ENCODE assay signal across 1 cellular context in genomic region chr15:92714457-92715401, GRCh38.
A peak's percentile ranks its signal among the peaks of the same experiment; 100 is the strongest.
TF ChIP-seq lines count a peak whose summit lies in the region.

No MANE protein-coding gene starts in this region.

TF ChIP-seq in K562, 482 proteins besides CTCF, POLR2A, EP300 and RAD21 (continued from another document):
- TF ChIP-seq KLF6 (CRISPR knock-in tag; IDR thresholded peaks at IDR 0.05; ENCODE audit: borderline replicate concordance) (no peak), ZBTB40 (IDR thresholded peaks at IDR 0.05) (no peak), ZBTB40 (CRISPR knock-in tag; IDR thresholded peaks at IDR 0.05) (no peak), MYC (IDR thresholded peaks at IDR 0.05; ENCODE audit: low read depth, low read length) (0 out of 2 replicates have a peak, but pooled peaks have one; percentile 15), MYC (CRISPR knock-in tag; IDR thresholded peaks at IDR 0.05; ENCODE audit: borderline replicate concordance, low read depth) (no peak), NRF1 (conservative IDR thresholded peaks at IDR 0.05 in 1 of 2, IDR thresholded peaks at IDR 0.05 in 1 of 2) (peak in 1 of 2 experiments; percentile 35; a peak in 1 of 4 replicates)
- TF ChIP-seq, protein P1, sequence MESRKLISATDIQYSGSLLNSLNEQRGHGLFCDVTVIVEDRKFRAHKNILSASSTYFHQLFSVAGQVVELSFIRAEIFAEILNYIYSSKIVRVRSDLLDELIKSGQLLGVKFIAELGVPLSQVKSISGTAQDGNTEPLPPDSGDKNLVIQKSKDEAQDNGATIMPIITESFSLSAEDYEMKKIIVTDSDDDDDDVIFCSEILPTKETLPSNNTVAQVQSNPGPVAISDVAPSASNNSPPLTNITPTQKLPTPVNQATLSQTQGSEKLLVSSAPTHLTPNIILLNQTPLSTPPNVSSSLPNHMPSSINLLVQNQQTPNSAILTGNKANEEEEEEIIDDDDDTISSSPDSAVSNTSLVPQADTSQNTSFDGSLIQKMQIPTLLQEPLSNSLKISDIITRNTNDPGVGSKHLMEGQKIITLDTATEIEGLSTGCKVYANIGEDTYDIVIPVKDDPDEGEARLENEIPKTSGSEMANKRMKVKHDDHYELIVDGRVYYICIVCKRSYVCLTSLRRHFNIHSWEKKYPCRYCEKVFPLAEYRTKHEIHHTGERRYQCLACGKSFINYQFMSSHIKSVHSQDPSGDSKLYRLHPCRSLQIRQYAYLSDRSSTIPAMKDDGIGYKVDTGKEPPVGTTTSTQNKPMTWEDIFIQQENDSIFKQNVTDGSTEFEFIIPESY (CRISPR knock-in tag; IDR thresholded peaks at IDR 0.05): 0 out of 2 replicates have a peak, but pooled peaks have one; percentile 39
